In genomic region chr19:19821366-19822147, GRCh38 we compare ENCODE assay signal across 8 cellular contexts. TPM values are rescaled to one million over a fixed set of nuclear protein-coding genes. Genes with fewer than 3 reads are reported as not detected.
A peak's percentile ranks its signal among the peaks of the same experiment; 100 is the strongest.
DNase-seq lines count a peak whose midpoint lies in the region; ATAC-seq lines count a peak whose summit lies in the region.

TSS of gene ZNF506 (minus strand) at chr19:19821750. CDS start at chr19:19821603, 147 bp downstream.

- peak within 1 kb of the TSS; percentile 77 for H3K27ac ChIP-seq in ACC112 (ENCODE audit: low read depth, low read length)

- no peaks in the 10 kb centered on the region for H3K27me3 ChIP-seq in ACC112 (ENCODE audit: insufficient read depth, low read length)

- peak within 1 kb of the TSS; percentile 82 for H3K4me3 ChIP-seq in ACC112 (ENCODE audit: low read depth, low read length)

- H3K4me1 ChIP-seq in ACC112 (ENCODE audit: control insufficient read depth, insufficient read depth, low read length, unreplicated experiment): no peaks in the 10 kb centered on the region

- DNase-seq in NCI-H446 (lab: John Stamatoyannopoulos, UW) (peak; percentile 75 to 92), dedifferentiated amniotic fluid mesenchymal stem cell (ENCODE audit: extremely low spot score) (peak; percentile 98), left lobe of liver (ENCODE audit: low spot score) (peak; percentile 90)
- DNase-seq in activated CD4-positive, alpha-beta T cell treated with anti-CD3 and anti-CD28 coated beads, Interleukin-2, amount 50 U/mL, for 4 hours: peak; percentile 96 to 97
- DNase-seq in stimulated activated CD4-positive, alpha-beta T cell treated with anti-CD3 and anti-CD28 coated beads, Interleukin-2, amount 100 ng/mL, for 24 hours: peak; percentile 97

- peaks cover 14% of the 10 kb centered on the region for H3K36me3 ChIP-seq in ACC112 (ENCODE audit: insufficient read depth, low read length)

- peaks cover 27% of the 10 kb centered on the region for H3K79me2 ChIP-seq in ACC112 (ENCODE audit: control insufficient read depth, insufficient read depth, low read length, unreplicated experiment)

- ATAC-seq in GM18868 (IDR thresholded peaks at IDR 0.05; ENCODE audit: unreplicated experiment) (peak; percentile 82), HG03108 (IDR thresholded peaks at IDR 0.05; ENCODE audit: unreplicated experiment) (peak; percentile 72), left lobe of liver (peak; percentile 94)

- H2AFZ ChIP-seq in ACC112 (ENCODE audit: low read length, unreplicated experiment): peak within 1 kb of the TSS; percentile 59

RNA-seq across cellular contexts. Expression of gene ZNF506, which starts in this region (rescaled TPM):
- 2.9 TPM for total RNA-seq in left lobe of liver

Comparison
In these comparisons a context has a peak if more than half of its experiments do, and no peak if none do; other contexts are left out.
1. Peak in every context shown above with its lines: DNase-seq, ATAC-seq, H3K4me3 ChIP-seq and H3K27ac ChIP-seq.